Comparison of ENCODE assay signal across 8 cellular contexts in the genomic region with DNA sequence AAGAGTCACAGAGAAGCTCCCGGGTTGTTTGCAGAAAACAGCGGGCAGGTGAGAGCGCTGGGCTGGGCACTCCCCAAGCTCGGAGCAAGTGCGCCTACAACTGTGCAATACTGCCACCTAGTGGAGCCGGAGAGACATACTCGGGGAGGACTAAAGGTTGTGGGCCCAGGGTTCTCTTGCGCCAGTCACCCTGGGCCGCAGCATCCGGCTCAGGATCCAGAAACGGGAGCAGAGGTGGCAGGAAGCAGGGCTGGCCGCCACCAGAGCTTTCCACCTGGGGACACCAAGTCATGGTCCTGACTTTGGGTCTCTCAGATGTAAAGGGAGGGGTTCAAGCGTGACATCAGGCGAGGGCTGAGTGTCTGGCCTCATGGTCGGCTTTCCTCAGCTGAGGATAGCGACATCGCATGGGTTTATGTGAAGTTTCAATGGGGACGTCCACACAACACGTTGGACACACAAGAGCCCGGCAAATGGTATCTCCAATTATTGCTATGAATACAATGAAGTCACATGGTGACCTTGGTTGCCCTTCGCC. TPM values are rescaled to one million over a fixed set of nuclear protein-coding genes. Genes with fewer than 3 reads are reported as not detected.
DNase-seq lines count a peak whose midpoint lies in the region; ATAC-seq and TF ChIP-seq lines count a peak whose summit lies in the region.

No MANE protein-coding gene starts in this region.

- TF ChIP-seq CTCF in colonic mucosa (IDR thresholded peaks at IDR 0.05): peak; percentile 91

- H3K4me1 ChIP-seq in colonic mucosa: no peaks in the 10 kb centered on the region

- no peaks in the 10 kb centered on the region for H3K36me3 ChIP-seq in colonic mucosa

- H3K4me3 ChIP-seq in colonic mucosa: no peak overlapping the region

- no peaks in the 10 kb centered on the region for H3K27me3 ChIP-seq in colonic mucosa

- ATAC-seq in HG03342 (IDR thresholded peaks at IDR 0.05; ENCODE audit: unreplicated experiment) (peak; percentile 64), left lobe of liver (peak; percentile 100), GM19328 (IDR thresholded peaks at IDR 0.05; ENCODE audit: unreplicated experiment) (no peak)

- intact Hi-C loops in colonic mucosa (cut with DNase I): loop anchor here (2.0 kb wide), 1 partner anchor 130 kb away; no protein-coding TSS in a partner anchor

- H3K27ac ChIP-seq in colonic mucosa: no peak overlapping the region

- peak; percentile 91 for DNase-seq in GM03348 (ENCODE audit: low spot score)
- peak; percentile 65 to 77 for DNase-seq in NCI-H524 (lab: John Stamatoyannopoulos, UW)
- DNase-seq in activated CD4-positive, alpha-beta T cell treated with anti-CD3 and anti-CD28 coated beads for 48 hours: peak; percentile 86
- peak; percentile 82 for DNase-seq in colonic mucosa
- DNase-seq in left lobe of liver (ENCODE audit: low spot score): peak; percentile 74
- peak; percentile 66 to 68 for DNase-seq in stimulated activated CD4-positive, alpha-beta T cell treated with anti-CD3 and anti-CD28 coated beads, Interleukin-4, amount 100 ng/mL, for 4 hours

- no peak overlapping the region for H3K9ac ChIP-seq in colonic mucosa (ENCODE audit: low read depth in 2 of 2, low read length in 2 of 2)

- H3K9me3 ChIP-seq in colonic mucosa: no peaks in the 10 kb centered on the region

RNA-seq across cellular contexts. Expression of gene KLK4, which starts 11.2 kb away (rescaled TPM):
- total RNA-seq in colonic mucosa: 1 to 10 TPM; 1.2 to 2.0 TPM
- total RNA-seq in left lobe of liver: not detected

RNA-seq across cellular contexts. Expression of gene KLK5, which starts 30.5 kb away (rescaled TPM):
- not detected for total RNA-seq in colonic mucosa
- not detected for total RNA-seq in left lobe of liver

RNA-seq across cellular contexts. Expression of gene KLK6, which starts 47.0 kb away (rescaled TPM):
- total RNA-seq in colonic mucosa (not detected), left lobe of liver (not detected)

RNA-seq across cellular contexts. Expression of gene KLK2, which starts 49.1 kb away (rescaled TPM):
- total RNA-seq in colonic mucosa: not detected
- not detected for total RNA-seq in left lobe of liver
